14 cellular contexts compared by ENCODE assay signal in the genomic region with DNA sequence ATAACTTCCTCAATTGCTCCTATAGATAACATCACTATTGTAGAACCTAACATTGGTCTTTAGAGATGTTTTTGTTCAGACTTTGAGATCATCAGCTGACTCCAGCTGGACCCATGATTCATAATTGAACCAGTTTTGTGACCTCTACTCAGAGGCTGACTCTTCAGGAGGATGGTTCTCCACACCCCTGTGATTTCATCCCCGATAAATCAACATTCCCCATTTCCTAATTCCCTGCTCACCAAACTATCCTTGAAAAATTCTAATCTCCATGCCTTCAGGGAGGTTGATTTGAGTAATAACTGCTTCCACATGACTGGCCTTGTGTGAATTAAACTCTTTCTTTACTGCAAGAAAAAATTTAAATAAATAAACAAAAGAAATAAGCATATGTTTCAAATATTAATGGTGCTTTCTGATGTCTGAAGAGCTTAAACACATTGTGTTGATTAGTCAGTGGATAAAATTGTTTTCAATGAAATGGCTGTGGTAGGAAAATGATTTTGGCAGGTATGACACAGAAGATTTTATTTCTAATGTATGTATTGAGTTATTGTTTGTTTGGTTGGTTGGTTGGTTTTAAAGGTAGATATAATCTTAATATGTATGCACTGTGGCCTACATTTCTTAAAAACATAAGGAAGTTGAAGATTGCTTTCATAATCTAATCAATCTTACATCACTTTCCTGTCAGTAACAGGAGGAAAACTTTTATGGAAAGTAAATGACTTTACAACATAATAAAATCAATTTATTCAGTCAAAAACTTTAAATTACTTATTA.
DNase-seq lines count a peak whose midpoint lies in the region; ATAC-seq, FAIRE-seq and TF ChIP-seq lines count a peak whose summit lies in the region.
"Had no signal": no experiment of that assay in that cellular context is flagged by ENCODE, and none has a peak within 500 bp of the region (broad histone marks: within the 10 kb centered on the region; RNA-seq: fewer than 3 reads in every experiment).

No MANE protein-coding gene starts in this region.

- H4K20me1 ChIP-seq in endothelial cell of umbilical vein (replicated peaks; ENCODE audit: control insufficient read depth, extremely low read depth, insufficient read depth, low read length), result no peaks in the 10 kb centered on the region

- DNase-seq in EH (ENCODE audit: low read depth) (peak; percentile 92), MG63 (peak; percentile 10), endothelial cell of umbilical vein (ENCODE audit: low read depth, low spot score) (peak; percentile 10), non-pigmented ciliary epithelial cell (ENCODE audit: low read depth) (peak; percentile 70), NCI-H2081 treated with DMSO at 0.1 percent for 48 hours (lab: John Stamatoyannopoulos, UW) (no peak), DMS 273 treated with DMSO at 0.1 percent for 48 hours (lab: John Stamatoyannopoulos, UW) (no peak)
- DNase-seq: activated CD4-positive, CD25-positive, alpha-beta regulatory T cell treated with anti-CD3 and anti-CD28 coated beads, Interleukin-2, amount 50 U/mL, for 72 hours; activated naive CD8-positive, alpha-beta T cell treated with anti-CD3 and anti-CD28 coated beads, Interleukin-2, amount 10 ng/mL, durations not matched to agents 7 days and 5 days; activated T-cell treated with anti-CD3 and anti-CD28 coated beads, Interleukin-2, amount 50 U/mL, for 1 hour; kidney; NCI-H1105; stimulated activated naive B cell treated with anti-CD40 and anti-IgM and Interleukin-4, amounts not matched to agents 10 μg/mL and 1 μg/mL and 100 μg/mL, for 72 hours had no signal

- no peak for TF ChIP-seq POLR2A in endothelial cell of umbilical vein (IDR thresholded peaks at IDR 0.05; ENCODE audit: low read depth, low read length)

- H3K4me1 ChIP-seq in endothelial cell of umbilical vein (ENCODE audit: control insufficient read depth, extremely low read depth, insufficient read depth, low read length), result no peaks in the 10 kb centered on the region

- H3K9ac ChIP-seq in endothelial cell of umbilical vein (replicated peaks; ENCODE audit: extremely low read depth, insufficient read depth, low read length), result no peak overlapping the region

- H3K9me1 ChIP-seq in endothelial cell of umbilical vein (replicated peaks; ENCODE audit: control insufficient read depth, extremely low read depth, insufficient read depth, low read length), result no peaks in the 10 kb centered on the region

- H3K79me2 ChIP-seq in endothelial cell of umbilical vein (ENCODE audit: control insufficient read depth, insufficient read depth, low read length), result no peaks in the 10 kb centered on the region

- CTCF ChIA-PET in endothelial cell of umbilical vein (lab: Charles Lee), result interaction anchor here (0.6 kb wide), 1 partner anchor 187 kb away, joined by 3 read pairs; no protein-coding TSS in a partner anchor

- no peak overlapping the region for H3K4me2 ChIP-seq in endothelial cell of umbilical vein (ENCODE audit: insufficient read depth, low read length)

- H3K36me3 ChIP-seq in MG63, result no peaks in the 10 kb centered on the region
- no peaks in the 10 kb centered on the region for H3K36me3 ChIP-seq in endothelial cell of umbilical vein (ENCODE audit: control insufficient read depth in 2 of 2, extremely low read depth in 1 of 2, insufficient read depth in 2 of 2, low read length in 2 of 2)

- POLR2A ChIA-PET in endothelial cell of umbilical vein (lab: Charles Lee), result no interaction called here

- H3K9me3 ChIP-seq in MG63, result no peaks in the 10 kb centered on the region
- H3K9me3 ChIP-seq in endothelial cell of umbilical vein (replicated peaks; ENCODE audit: control insufficient read depth, insufficient read depth, low read length), result no peaks in the 10 kb centered on the region

- no TSS peak for BruUV-seq in endothelial cell of umbilical vein (replicated peaks; lab: Mats Ljungman, UMichigan)

- no peaks in the 10 kb centered on the region for H3K27me3 ChIP-seq in MG63
- no peaks in the 10 kb centered on the region for H3K27me3 ChIP-seq in endothelial cell of umbilical vein (ENCODE audit: control insufficient read depth in 2 of 2, insufficient read depth in 2 of 2, low read length in 2 of 2)

- TF ChIP-seq CTCF in endothelial cell of umbilical vein (IDR thresholded peaks at IDR 0.05; ENCODE audit: extremely low read depth in 1 of 2, insufficient read depth in 1 of 2, low read depth in 1 of 2, low read length in 2 of 2), result no peak

- no peak for ATAC-seq in HG03520 (IDR thresholded peaks at IDR 0.05; ENCODE audit: unreplicated experiment)
- ATAC-seq: stimulated activated naive B cell treated with anti-CD40 and anti-IgM and Interleukin-4, amounts not matched to agents 10 μg/mL and 1 μg/mL and 100 μg/mL, for 72 hours had no signal

- FAIRE-seq in endothelial cell of umbilical vein (lab: Jason Lieb, UNC), result no peak
- FAIRE-seq: D721Med had no signal

- dilution Hi-C loops in endothelial cell of umbilical vein (cut with MboI; ENCODE audit: extremely low pct_ligation_motif_present, low sequenced_read_pairs), result no loop called here

- no peak overlapping the region for H3K27ac ChIP-seq in endothelial cell of umbilical vein (ENCODE audit: insufficient read depth, low read depth, low read length)

- no peak overlapping the region for H3K4me3 ChIP-seq in MG63
- H3K4me3 ChIP-seq in endothelial cell of umbilical vein (replicated peaks in 1 of 3; ENCODE audit: insufficient read depth in 1 of 3, low read depth in 1 of 3, low read length in 3 of 3), result no peak overlapping the region

- H2AFZ ChIP-seq in endothelial cell of umbilical vein (ENCODE audit: low read depth, low read length), result no peak overlapping the region

- intact Hi-C loops in endothelial cell of umbilical vein (cut with micrococcal nuclease), result no loop called here

TF ChIP-seq in endothelial cell of umbilical vein, 7 proteins besides CTCF, POLR2A, EP300 and RAD21:
- TF ChIP-seq GATA2 (IDR thresholded peaks at IDR 0.05; ENCODE audit: insufficient read depth, insufficient read length, low read depth, low read length) (peak; percentile 9), MYC (IDR thresholded peaks at IDR 0.05; ENCODE audit: low read depth, low read length) (no peak)

Comparison
In these comparisons a context has a peak if more than half of its experiments do, and no peak if none do; other contexts are left out.
1. DNase-seq: peak in EH (single experiment), MG63 (single experiment), endothelial cell of umbilical vein (single experiment) and non-pigmented ciliary epithelial cell (single experiment); none in NCI-H2081 treated with DMSO at 0.1 percent for 48 hours (single experiment) and DMS 273 treated with DMSO at 0.1 percent for 48 hours (single experiment).